ENCODE assay signal across 11 cellular contexts in genomic region chr17:71764507-71764906, GRCh38.
DNase-seq lines count a peak whose midpoint lies in the region; ATAC-seq and TF ChIP-seq lines count a peak whose summit lies in the region.
"Had no signal": no experiment of that assay in that cellular context is flagged by ENCODE, and none has a peak within 500 bp of the region (broad histone marks: within the 10 kb centered on the region; RNA-seq: fewer than 3 reads in every experiment).

No MANE protein-coding gene starts in this region.

- ATAC-seq in GM23338 (peak; percentile 99), GM21723 (IDR thresholded peaks at IDR 0.05; ENCODE audit: unreplicated experiment) (no peak)
- ATAC-seq: left lung had no signal

- H3K9me3 ChIP-seq in Caco-2 (no peaks in the 10 kb centered on the region), vagina (no peaks in the 10 kb centered on the region)

- H3K4me3 Mint-ChIP-seq in Caco-2 (ENCODE audit: unreplicated experiment) (no peak overlapping the region), GM23338 (no peak overlapping the region)

- H2AFZ ChIP-seq in GM23338, result no peak overlapping the region

- DNase-seq in Caco-2 (peak; percentile 44 to 46), GM23338 (ENCODE audit: low spot score) (peak; percentile 76), RKO (ENCODE audit: low spot score) (peak; percentile 8), islet precursor cell (peak; percentile 88), vagina (ENCODE audit: extremely low spot score in 2 of 2) (no peak), NCI-H774 (lab: John Stamatoyannopoulos, UW) (no peak)
- no peak for DNase-seq in activated naive CD4-positive, alpha-beta T cell treated with Interleukin-2 at 50 U/mL for 16 hours
- DNase-seq: activated effector memory CD4-positive, alpha-beta T cell treated with anti-CD3 and anti-CD28 coated beads, Interleukin-2, amount 50 U/mL, for 16 hours; left lung; NCI-H226 had no signal

- H3K36me3 Mint-ChIP-seq in Caco-2 (ENCODE audit: insufficient read depth, unreplicated experiment) (no peaks in the 10 kb centered on the region), GM23338 (ENCODE audit: low read depth) (no peaks in the 10 kb centered on the region)

- H3K27me3 Mint-ChIP-seq in Caco-2 (ENCODE audit: insufficient read depth, unreplicated experiment) (peaks cover 5% of the 10 kb centered on the region), GM23338 (ENCODE audit: insufficient read depth, low read depth, poor library complexity) (no peaks in the 10 kb centered on the region)

- no peaks in the 10 kb centered on the region for H3F3A ChIP-seq in GM23338 (replicated peaks; ENCODE audit: low read depth)

- intact Hi-C loops in Caco-2 (cut with micrococcal nuclease; ENCODE audit: unreplicated experiment) (loop anchor here (10.0 kb wide), 1 partner anchor 290 kb away; no protein-coding TSS in a partner anchor), vagina (cut with DNase I) (no loop called here)

- no peak overlapping the region for H3K4me3 ChIP-seq in Caco-2 (ENCODE audit: low read depth, low read length)
- no peak overlapping the region for H3K4me3 ChIP-seq in GM23338
- H3K4me3 ChIP-seq in vagina, result no peak overlapping the region
- H3K4me3 ChIP-seq: left lung had no signal

- no peak overlapping the region for H3K27ac ChIP-seq in GM23338 (ENCODE audit: low read depth)
- no peak overlapping the region for H3K27ac ChIP-seq in vagina
- H3K27ac ChIP-seq: left lung had no signal

- H3K4me1 ChIP-seq in Caco-2 (no peaks in the 10 kb centered on the region), GM23338 (ENCODE audit: insufficient read depth) (no peaks in the 10 kb centered on the region), vagina (no peaks in the 10 kb centered on the region)
- H3K4me1 ChIP-seq: left lung had no signal

- H3K9me3 Mint-ChIP-seq in Caco-2 (ENCODE audit: unreplicated experiment), result no peaks in the 10 kb centered on the region
- H3K9me3 Mint-ChIP-seq in GM23338, result no peaks in the 10 kb centered on the region

- no peak for TF ChIP-seq POLR2A in vagina (IDR thresholded peaks at IDR 0.05)

- no TSS peak for BruUV-seq in Caco-2 (replicated peaks; lab: Mats Ljungman, UMichigan)

- POLR2A ChIA-PET in Caco-2 (lab: Charles Lee), result no interaction called here

- TF ChIP-seq CTCF in Caco-2 (IDR thresholded peaks at IDR 0.05; ENCODE audit: insufficient read depth in 1 of 2, low read depth in 1 of 2, low read length in 1 of 2, severe bottlenecking in 1 of 2, unreplicated experiment in 1 of 2) (peak; percentile 51 to 65), GM23338 (conservative IDR thresholded peaks at IDR 0.05; ENCODE audit: low read depth in 2 of 2) (peak; percentile 74 to 80), vagina (IDR thresholded peaks at IDR 0.05) (no peak)

- H3K27ac Mint-ChIP-seq in Caco-2 (ENCODE audit: unreplicated experiment), result no peak overlapping the region
- no peak overlapping the region for H3K27ac Mint-ChIP-seq in GM23338

- H3K36me3 ChIP-seq in Caco-2 (ENCODE audit: control insufficient read depth, insufficient read depth, low read length) (no peaks in the 10 kb centered on the region), GM23338 (ENCODE audit: insufficient read depth) (no peaks in the 10 kb centered on the region), vagina (no peaks in the 10 kb centered on the region)
- H3K36me3 ChIP-seq: left lung had no signal

- no peak overlapping the region for H3K4me2 ChIP-seq in GM23338

- CTCF ChIA-PET in Caco-2 (lab: Charles Lee), result no interaction called here

- H3K27me3 ChIP-seq in Caco-2 (replicated peaks; ENCODE audit: control insufficient read depth, insufficient read depth, low read length), result no peaks in the 10 kb centered on the region
- no peaks in the 10 kb centered on the region for H3K27me3 ChIP-seq in GM23338 (ENCODE audit: insufficient read depth)
- H3K27me3 ChIP-seq in vagina, result no peaks in the 10 kb centered on the region
- H3K27me3 ChIP-seq: left lung had no signal

- no peaks in the 10 kb centered on the region for H3K4me1 Mint-ChIP-seq in Caco-2 (ENCODE audit: low read depth, unreplicated experiment)
- H3K4me1 Mint-ChIP-seq in GM23338, result no peaks in the 10 kb centered on the region

- no peaks in the 10 kb centered on the region for H4K20me1 ChIP-seq in GM23338 (replicated peaks; ENCODE audit: insufficient read depth)

- no peaks in the 10 kb centered on the region for H3K9me2 ChIP-seq in GM23338 (ENCODE audit: insufficient read depth)

- H3K79me2 ChIP-seq in GM23338 (replicated peaks; ENCODE audit: insufficient read depth), result no peaks in the 10 kb centered on the region

TF ChIP-seq in GM23338, 12 proteins besides CTCF, POLR2A, EP300 and RAD21:
- TF ChIP-seq ZNF462 (CRISPR knock-in tag; IDR thresholded peaks at IDR 0.05) (peak; percentile 17; the same call in 1 of the 2 replicates), ZNF331 (CRISPR knock-in tag; IDR thresholded peaks at IDR 0.05; ENCODE audit: low read depth) (no peak)

Comparison
In these comparisons a context has a peak if more than half of its experiments do, and no peak if none do; other contexts are left out.
1. DNase-seq: peak in Caco-2 (2 of 2), GM23338 (single experiment), RKO (single experiment) and islet precursor cell (single experiment); none in vagina (0 of 2), activated naive CD4-positive, alpha-beta T cell treated with Interleukin-2 at 50 U/mL for 16 hours (single experiment) and NCI-H774 (single experiment).
2. CTCF ChIP-seq: peak in Caco-2 (2 of 2) and GM23338 (2 of 2); none in vagina (0 of 3).